In the genomic region with DNA sequence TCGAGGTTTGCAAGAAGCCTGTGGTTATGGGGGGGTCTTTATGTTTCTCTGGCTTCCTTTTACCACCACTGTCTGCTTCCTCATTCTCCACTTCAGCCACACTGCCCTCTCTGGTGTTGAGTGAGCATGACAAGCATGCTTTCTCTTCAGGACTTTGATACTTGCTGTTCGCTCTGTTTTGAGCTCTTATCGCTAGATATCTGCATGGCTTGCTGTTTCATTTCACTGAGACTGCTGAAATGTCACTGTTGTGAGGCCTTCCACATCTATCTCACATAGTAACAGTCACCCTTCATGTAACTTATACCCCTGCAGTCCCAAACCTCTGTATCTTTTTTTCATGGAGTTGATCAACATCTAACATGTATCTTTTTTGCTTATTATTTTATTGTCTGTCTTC, we compare ENCODE assay signal across 8 cellular contexts. TPM values are rescaled to one million over a fixed set of nuclear protein-coding genes. Genes with fewer than 3 reads are reported as not detected.
DNase-seq lines count a peak whose midpoint lies in the region; ATAC-seq and TF ChIP-seq lines count a peak whose summit lies in the region.

No MANE protein-coding gene starts in this region.

- H3K27me3 Mint-ChIP-seq in T-helper 2 cell treated with Interferon-gamma antibody and Interleukin-4, amounts not matched to agents 5 μg/mL and 100 μg/mL, for 36 hours (ENCODE audit: low read depth), result no peaks in the 10 kb centered on the region
- H3K27me3 Mint-ChIP-seq in effector memory CD8-positive, alpha-beta T cell, result no peaks in the 10 kb centered on the region

- H3K9me3 ChIP-seq in Karpas-422 (ENCODE audit: low read length), result no peaks in the 10 kb centered on the region
- peaks cover 5% of the 10 kb centered on the region for H3K9me3 ChIP-seq in mucosa of descending colon

- no peak overlapping the region for H3K4me3 ChIP-seq in Karpas-422 (ENCODE audit: low read length)
- H3K4me3 ChIP-seq in mucosa of descending colon, result no peak overlapping the region

- no peak overlapping the region for H3K27ac ChIP-seq in Karpas-422 (ENCODE audit: low read length)

- peak; percentile 87 for ATAC-seq in GM21619 (IDR thresholded peaks at IDR 0.05; ENCODE audit: unreplicated experiment)
- ATAC-seq in effector memory CD8-positive, alpha-beta T cell (replicated peaks), result peak; percentile 94
- ATAC-seq in mucosa of descending colon, result peak; percentile 97
- no peak for ATAC-seq in esophagus mucosa

- H3K9me3 Mint-ChIP-seq in T-helper 2 cell treated with Interferon-gamma antibody and Interleukin-4, amounts not matched to agents 5 μg/mL and 100 μg/mL, for 36 hours, result peaks cover 6% of the 10 kb centered on the region
- H3K9me3 Mint-ChIP-seq in effector memory CD8-positive, alpha-beta T cell, result no peaks in the 10 kb centered on the region

- no peak overlapping the region for H3K4me3 Mint-ChIP-seq in T-helper 2 cell treated with Interferon-gamma antibody and Interleukin-4, amounts not matched to agents 5 μg/mL and 100 μg/mL, for 36 hours
- no peak overlapping the region for H3K4me3 Mint-ChIP-seq in effector memory CD8-positive, alpha-beta T cell

- H4K20me1 ChIP-seq in Karpas-422 (ENCODE audit: insufficient read depth, low read depth, low read length), result no peaks in the 10 kb centered on the region

- H3K4me1 ChIP-seq in Karpas-422 (ENCODE audit: low read length) (peaks cover 3% of the 10 kb centered on the region), mucosa of descending colon (ENCODE audit: low read depth) (no peaks in the 10 kb centered on the region)

- no peak overlapping the region for H2AFZ ChIP-seq in Karpas-422 (ENCODE audit: low read length)

- no peak overlapping the region for H3K9ac ChIP-seq in Karpas-422 (ENCODE audit: low read length)

- H3K4me1 Mint-ChIP-seq in T-helper 2 cell treated with Interferon-gamma antibody and Interleukin-4, amounts not matched to agents 5 μg/mL and 100 μg/mL, for 36 hours (ENCODE audit: low read depth), result peaks cover 9% of the 10 kb centered on the region
- H3K4me1 Mint-ChIP-seq in effector memory CD8-positive, alpha-beta T cell (ENCODE audit: low read depth in 2 of 2), result peaks cover 8% of the 10 kb centered on the region in 2 donors

- H3K36me3 Mint-ChIP-seq in T-helper 2 cell treated with Interferon-gamma antibody and Interleukin-4, amounts not matched to agents 5 μg/mL and 100 μg/mL, for 36 hours (ENCODE audit: low read depth), result peaks cover 32% of the 10 kb centered on the region
- peaks cover 9% of the 10 kb centered on the region for H3K36me3 Mint-ChIP-seq in effector memory CD8-positive, alpha-beta T cell (ENCODE audit: insufficient read depth)

- H3K36me3 ChIP-seq in Karpas-422 (ENCODE audit: insufficient read depth, low read length) (peaks cover 46% of the 10 kb centered on the region), mucosa of descending colon (ENCODE audit: low read depth) (no peaks in the 10 kb centered on the region)

- H3K4me2 ChIP-seq in Karpas-422 (ENCODE audit: low read depth, low read length, poor library complexity, severe bottlenecking), result no peak overlapping the region

- peak overlapping the region; percentile 17 for H3K27ac Mint-ChIP-seq in T-helper 2 cell treated with Interferon-gamma antibody and Interleukin-4, amounts not matched to agents 5 μg/mL and 100 μg/mL, for 36 hours
- no peak overlapping the region for H3K27ac Mint-ChIP-seq in effector memory CD8-positive, alpha-beta T cell

- H3K79me2 ChIP-seq in Karpas-422 (ENCODE audit: low read length), result peaks cover 77% of the 10 kb centered on the region

- DNase-seq in SHP77 (lab: John Stamatoyannopoulos, UW), result peak; percentile 38 to 46
- no peak for DNase-seq in SHP77 treated with DMSO at 0.1 percent for 48 hours (lab: John Stamatoyannopoulos, UW)
- peak; percentile 95 for DNase-seq in Karpas-422
- DNase-seq in T-helper 2 cell treated with Interferon-gamma antibody and Interleukin-4, amounts not matched to agents 5 μg/mL and 100 μg/mL, for 36 hours (ENCODE audit: low spot score), result peak; percentile 45
- DNase-seq in effector memory CD8-positive, alpha-beta T cell, result peak; percentile 17 to 39 (median 34)
- DNase-seq in mucosa of descending colon, result peak in 2 of 3 donors; percentile 48 to 73

- no peaks in the 10 kb centered on the region for H3K9me2 ChIP-seq in Karpas-422 (replicated peaks; ENCODE audit: insufficient read depth, low read length)

- H3K27me3 ChIP-seq in Karpas-422 (ENCODE audit: low read length), result no peaks in the 10 kb centered on the region

- TF ChIP-seq CTCF in mucosa of descending colon (IDR thresholded peaks at IDR 0.05), result peak; percentile 64

- intact Hi-C loops in mucosa of descending colon (cut with DNase I, micrococcal nuclease), result no loop called here

RNA-seq across cellular contexts. Expression of a gene that starts 59.8 kb away (rescaled TPM):
- total RNA-seq in Karpas-422 (2014; rRNA removed; shearing (Covaris generic); ENCODE audit: low replicate concordance), result 98.9 and 228 TPM in 2 replicates
- total RNA-seq in mucosa of descending colon (10 to 100 TPM; 32.8 to 37.6 (median 37.0) TPM), esophagus mucosa (14.3 TPM)
